In the genomic region with DNA sequence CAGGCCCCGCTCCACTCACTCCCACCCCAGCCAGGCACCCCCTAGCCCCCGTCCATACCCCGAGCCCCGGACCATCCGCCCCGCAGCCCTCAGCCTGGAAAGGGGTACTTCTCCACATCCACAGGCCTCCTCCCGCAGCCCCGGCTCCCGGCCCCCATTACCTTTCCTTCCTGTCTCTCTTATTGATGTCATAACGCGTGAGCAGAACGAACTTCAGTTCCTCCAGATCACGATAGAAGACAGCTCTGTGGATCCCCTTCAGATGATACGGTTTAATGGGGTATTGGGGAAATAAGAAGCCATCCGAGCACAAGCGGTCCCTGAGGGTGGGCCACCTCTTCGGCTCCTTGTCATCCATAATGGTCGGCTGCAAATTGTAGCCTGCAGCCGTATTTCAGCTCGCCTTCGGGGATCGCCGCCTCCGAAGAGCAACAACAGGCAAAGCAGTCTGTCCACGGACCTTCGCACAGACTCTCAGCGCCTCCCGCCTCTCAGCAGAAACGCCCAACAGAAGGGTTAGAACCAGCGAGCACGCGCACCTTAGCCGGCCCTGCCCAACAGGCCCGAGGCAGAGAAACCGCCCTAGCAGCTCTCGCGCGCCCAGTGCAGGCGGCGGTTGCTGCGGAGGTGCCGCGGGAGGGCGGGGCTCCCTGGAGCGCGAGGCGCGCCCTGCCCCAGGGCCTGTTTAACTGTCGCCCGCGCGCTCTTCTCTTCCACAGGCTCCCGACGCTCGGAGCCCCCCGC, we compare ENCODE assay signal across 8 cellular contexts. TPM values are rescaled to one million over a fixed set of nuclear protein-coding genes. Genes with fewer than 3 reads are reported as not detected.
DNase-seq lines count a peak whose midpoint lies in the region; ATAC-seq lines count a peak whose summit lies in the region.
"Not testable (repeated sequence)": the region's sequence is repeated elsewhere in the genome, so short reads cannot be mapped to it uniquely, and the experiment has no call there.

TSS of gene ANKRD36C (minus strand) at position 474 of the 744 bp plus-strand sequence. CDS start at position 358, 116 bp downstream.

- H3K9me3 ChIP-seq in CD4-positive, alpha-beta memory T cell (ENCODE audit: control insufficient read depth in 1 of 2, low read length in 2 of 2): not testable (repeated sequence)

- peak within 1 kb of the TSS; percentile 93 to 98 (median 96) for H3K4me3 Mint-ChIP-seq in CD4-positive, alpha-beta memory T cell

- CTCF ChIA-PET in CD4-positive, alpha-beta memory T cell (lab: Charles Lee; ENCODE audit: partially characterized antibody): interaction anchor here (0.8 to 4.6 kb wide), 4 partner anchors 126 to 182 kb away, joined by 3 to 36 read pairs (median 21); partner anchors contain the start of genes ADRA2B and ASTL

- ATAC-seq in GM19455 (IDR thresholded peaks at IDR 0.05; ENCODE audit: unreplicated experiment) (peak; percentile 94), HG03108 (IDR thresholded peaks at IDR 0.05; ENCODE audit: unreplicated experiment) (peak; percentile 93)

- not testable (repeated sequence) for H3K4me1 Mint-ChIP-seq in CD4-positive, alpha-beta memory T cell

- intact Hi-C loops in CD4-positive, alpha-beta memory T cell (cut with micrococcal nuclease): loop anchor here (2.0 to 10.0 kb wide), 2 partner anchors 125 to 273 kb away; partner anchors contain the start of genes ADRA2B, CIAO1 and TMEM127

- H3K36me3 ChIP-seq in CD4-positive, alpha-beta memory T cell (ENCODE audit: insufficient read depth, low read length): not testable (repeated sequence)

- H3K27me3 ChIP-seq in CD4-positive, alpha-beta memory T cell (ENCODE audit: insufficient read depth, low read length): not testable (repeated sequence)

- peak within 1 kb of the TSS; percentile 94 to 98 (median 97) for H3K27ac Mint-ChIP-seq in CD4-positive, alpha-beta memory T cell

- POLR2A ChIA-PET in CD4-positive, alpha-beta memory T cell (lab: Charles Lee; ENCODE audit: partially characterized antibody): interaction anchor here (2.6 kb wide), 1 partner anchor 125 kb away, joined by 14 read pairs; the partner anchor contains the start of gene ADRA2B

- not testable (repeated sequence) for H3K9me3 Mint-ChIP-seq in CD4-positive, alpha-beta memory T cell

- H3K36me3 Mint-ChIP-seq in CD4-positive, alpha-beta memory T cell: not testable (repeated sequence)

- H3K27ac ChIP-seq in CD4-positive, alpha-beta memory T cell (ENCODE audit: low read depth, low read length): peak within 1 kb of the TSS; percentile 81

- H3K4me3 ChIP-seq in CD4-positive, alpha-beta memory T cell (ENCODE audit: low read length in 2 of 2): peak within 1 kb of the TSS; percentile 43 to 82

- peak; percentile 50 to 59 (median 57) for DNase-seq in CD4-positive, alpha-beta memory T cell
- DNase-seq in RKO (ENCODE audit: low spot score) (peak; percentile 16), fibroblast of gingiva (ENCODE audit: low read depth) (peak; percentile 2)
- peak; percentile 15 for DNase-seq in activated naive CD4-positive, alpha-beta T cell treated with anti-CD3 and anti-CD28 coated beads, Interleukin-2, amount 50 U/mL, for 16 hours
- DNase-seq in mesenteric fat pad (ENCODE audit: low spot score): not testable (repeated sequence)
- peak; percentile 15 for DNase-seq in stimulated activated CD4-positive, alpha-beta T cell treated with anti-CD3 and anti-CD28 coated beads, Interleukin-4, amount 100 ng/mL, for 24 hours

- not testable (repeated sequence) for H3K27me3 Mint-ChIP-seq in CD4-positive, alpha-beta memory T cell

- not testable (repeated sequence) for H3K4me1 ChIP-seq in CD4-positive, alpha-beta memory T cell (ENCODE audit: insufficient read depth, low read length)

RNA-seq across cellular contexts. Expression of gene ANKRD36C, which starts in this region (rescaled TPM):
- 10 to 100 TPM; 82.4 to 93.4 TPM for total RNA-seq in CD4-positive, alpha-beta memory T cell
- 10 to 100 TPM in 1 of 2 donors, 1 to 10 TPM in 1; 6.8 to 32.2 TPM for polyA plus RNA-seq in CD4-positive, alpha-beta memory T cell
- 23.6 TPM for total RNA-seq in mesenteric fat pad
